In genomic region chr16:8866118-8866883, GRCh38 we compare ENCODE assay signal across 8 cellular contexts. TPM values are rescaled to one million over a fixed set of nuclear protein-coding genes. Genes with fewer than 3 reads are reported as not detected.
DNase-seq lines count a peak whose midpoint lies in the region; ATAC-seq and TF ChIP-seq lines count a peak whose summit lies in the region.

No MANE protein-coding gene starts in this region.

- H3K36me3 ChIP-seq in GM23338 (ENCODE audit: insufficient read depth) (no peaks in the 10 kb centered on the region), right atrium auricular region (no peaks in the 10 kb centered on the region), rectal smooth muscle tissue (ENCODE audit: control insufficient read depth, insufficient read depth, low read length) (no peaks in the 10 kb centered on the region), PC-9 (ENCODE audit: low read depth) (no peaks in the 10 kb centered on the region)

- H3K4me3 Mint-ChIP-seq in GM23338: peak overlapping the region; percentile 89
- peak overlapping the region; percentile 83 for H3K4me3 Mint-ChIP-seq in activated T-helper 1 cell treated with anti-CD3 and anti-CD28 coated beads, Interleukin-12 subunit alpha, Interleukin-12 subunit beta, Interleukin-2, Interleukin-4 antibody, amounts not matched to agents 30 ng/mL and 10 ng/mL and 1 ng/mL, durations not matched to agents 14 hours and 24 hours and 36 hours

- peak overlapping the region; percentile 100 for H3K4me3 ChIP-seq in GM23338
- peak overlapping the region; percentile 47 to 72 for H3K4me3 ChIP-seq in right atrium auricular region
- H3K4me3 ChIP-seq in rectal smooth muscle tissue (ENCODE audit: low read length): peak overlapping the region; percentile 85
- H3K4me3 ChIP-seq in PC-9: no peak overlapping the region

- H3K79me2 ChIP-seq in GM23338 (replicated peaks; ENCODE audit: insufficient read depth) (peaks cover 72% of the 10 kb centered on the region), PC-9 (ENCODE audit: low read depth) (peaks cover 69% of the 10 kb centered on the region)

- peaks cover 58% of the 10 kb centered on the region for H3K4me1 Mint-ChIP-seq in GM23338
- peaks cover 51% of the 10 kb centered on the region for H3K4me1 Mint-ChIP-seq in activated T-helper 1 cell treated with anti-CD3 and anti-CD28 coated beads, Interleukin-12 subunit alpha, Interleukin-12 subunit beta, Interleukin-2, Interleukin-4 antibody, amounts not matched to agents 30 ng/mL and 10 ng/mL and 1 ng/mL, durations not matched to agents 14 hours and 24 hours and 36 hours (ENCODE audit: low read depth)

- POLR2A ChIA-PET in PC-9 (lab: Charles Lee; ENCODE audit: unreplicated experiment): interaction anchor here (0.6 kb wide), 1 partner anchor 14 kb away, joined by 3 read pairs; no protein-coding TSS in a partner anchor

- intact Hi-C loops in activated T-helper 1 cell treated with anti-CD3 and anti-CD28 coated beads, Interleukin-12 subunit alpha, Interleukin-12 subunit beta, Interleukin-2, Interleukin-4 antibody, amounts not matched to agents 30 ng/mL and 10 ng/mL and 1 ng/mL, durations not matched to agents 14 hours and 24 hours and 36 hours (cut with micrococcal nuclease): loop anchor here (5.0 to 10.0 kb wide), 3 partner anchors 49 to 1878 kb away; partner anchors contain the start of gene NUBP1
- intact Hi-C loops in PC-9 (cut with micrococcal nuclease; ENCODE audit: unreplicated experiment): no loop called here

- H3K9me3 ChIP-seq in right atrium auricular region (no peaks in the 10 kb centered on the region), PC-9 (ENCODE audit: insufficient read depth, low read depth) (no peaks in the 10 kb centered on the region)

- H4K20me1 ChIP-seq in GM23338 (replicated peaks; ENCODE audit: insufficient read depth) (peaks cover 55% of the 10 kb centered on the region), PC-9 (ENCODE audit: insufficient read depth) (peaks cover 49% of the 10 kb centered on the region)

- H3K27ac Mint-ChIP-seq in GM23338: peak overlapping the region; percentile 90
- peak overlapping the region; percentile 50 for H3K27ac Mint-ChIP-seq in activated T-helper 1 cell treated with anti-CD3 and anti-CD28 coated beads, Interleukin-12 subunit alpha, Interleukin-12 subunit beta, Interleukin-2, Interleukin-4 antibody, amounts not matched to agents 30 ng/mL and 10 ng/mL and 1 ng/mL, durations not matched to agents 14 hours and 24 hours and 36 hours

- H3K4me2 ChIP-seq in GM23338: peak overlapping the region; percentile 100
- no peak overlapping the region; the same call in 1 of the 2 replicates for H3K4me2 ChIP-seq in PC-9

- no peaks in the 10 kb centered on the region for H3K9me2 ChIP-seq in GM23338 (ENCODE audit: insufficient read depth)
- no peaks in the 10 kb centered on the region for H3K9me2 ChIP-seq in PC-9 (ENCODE audit: insufficient read depth)

- peaks cover 54% of the 10 kb centered on the region for H3K4me1 ChIP-seq in GM23338 (ENCODE audit: insufficient read depth)
- peaks cover 0 to 71% of the 10 kb centered on the region in 2 donors for H3K4me1 ChIP-seq in right atrium auricular region
- H3K4me1 ChIP-seq in rectal smooth muscle tissue (ENCODE audit: control insufficient read depth, insufficient read depth, low read length): peaks cover 12% of the 10 kb centered on the region
- H3K4me1 ChIP-seq in PC-9 (replicated peaks; ENCODE audit: insufficient read depth): peaks cover 33% of the 10 kb centered on the region

- no peak overlapping the region for H3K9ac ChIP-seq in rectal smooth muscle tissue (ENCODE audit: low read length)

- H3K27ac ChIP-seq in GM23338 (ENCODE audit: low read depth) (peak overlapping the region; percentile 95), right atrium auricular region (peak overlapping the region; percentile 72 to 83), rectal smooth muscle tissue (ENCODE audit: low read depth, low read length) (peak overlapping the region; percentile 8), PC-9 (no peak overlapping the region)

- BruUV-seq in PC-9 (replicated peaks; lab: Mats Ljungman, UMichigan): no TSS peak

- peak; percentile 97 for DNase-seq in GM23338 (ENCODE audit: low spot score)
- DNase-seq in activated T-helper 1 cell treated with anti-CD3 and anti-CD28 coated beads, Interleukin-12 subunit alpha, Interleukin-12 subunit beta, Interleukin-2, Interleukin-4 antibody, amounts not matched to agents 30 ng/mL and 10 ng/mL and 1 ng/mL, durations not matched to agents 14 hours and 24 hours and 36 hours (ENCODE audit: low spot score): no peak
- DNase-seq in right atrium auricular region (ENCODE audit: low spot score): no peak
- no peak for DNase-seq in NCI-H2107 (lab: John Stamatoyannopoulos, UW)
- DNase-seq in PC-9: no peak
- DNase-seq in NCI-H2196 (lab: John Stamatoyannopoulos, UW; ENCODE audit: unreplicated experiment): no peak

- H3K9me3 Mint-ChIP-seq in GM23338: no peaks in the 10 kb centered on the region; the same call in 2 of the 3 replicates
- H3K9me3 Mint-ChIP-seq in activated T-helper 1 cell treated with anti-CD3 and anti-CD28 coated beads, Interleukin-12 subunit alpha, Interleukin-12 subunit beta, Interleukin-2, Interleukin-4 antibody, amounts not matched to agents 30 ng/mL and 10 ng/mL and 1 ng/mL, durations not matched to agents 14 hours and 24 hours and 36 hours: no peaks in the 10 kb centered on the region

- H3F3A ChIP-seq in GM23338 (replicated peaks; ENCODE audit: low read depth) (peaks cover 37% of the 10 kb centered on the region), PC-9 (ENCODE audit: insufficient read depth, low read depth) (peaks cover 20% of the 10 kb centered on the region)

- H3K27me3 Mint-ChIP-seq in GM23338 (ENCODE audit: insufficient read depth, low read depth, poor library complexity): peaks cover 40% of the 10 kb centered on the region
- no peaks in the 10 kb centered on the region for H3K27me3 Mint-ChIP-seq in activated T-helper 1 cell treated with anti-CD3 and anti-CD28 coated beads, Interleukin-12 subunit alpha, Interleukin-12 subunit beta, Interleukin-2, Interleukin-4 antibody, amounts not matched to agents 30 ng/mL and 10 ng/mL and 1 ng/mL, durations not matched to agents 14 hours and 24 hours and 36 hours (ENCODE audit: insufficient read depth)

- no peaks in the 10 kb centered on the region for H3K27me3 ChIP-seq in GM23338 (ENCODE audit: insufficient read depth)
- no peaks in the 10 kb centered on the region for H3K27me3 ChIP-seq in right atrium auricular region
- H3K27me3 ChIP-seq in rectal smooth muscle tissue (ENCODE audit: control insufficient read depth, insufficient read depth, low read length): no peaks in the 10 kb centered on the region
- no peaks in the 10 kb centered on the region for H3K27me3 ChIP-seq in PC-9 (ENCODE audit: insufficient read depth, low read depth)

- CTCF ChIA-PET in PC-9 (lab: Charles Lee): interaction anchor here (0.6 kb wide), 1 partner anchor 18 kb away, joined by 4 read pairs; no protein-coding TSS in a partner anchor

- no peak for TF ChIP-seq CTCF in GM23338 (conservative IDR thresholded peaks at IDR 0.05; ENCODE audit: low read depth in 2 of 2)
- no peak for TF ChIP-seq CTCF in right atrium auricular region (IDR thresholded peaks at IDR 0.05)
- no peak for TF ChIP-seq CTCF in PC-9 (conservative IDR thresholded peaks at IDR 0.05)

- H2AFZ ChIP-seq in GM23338 (no peak overlapping the region), PC-9 (no peak overlapping the region)

- peaks cover 35% of the 10 kb centered on the region for H3K36me3 Mint-ChIP-seq in GM23338 (ENCODE audit: low read depth)
- peaks cover 5% of the 10 kb centered on the region for H3K36me3 Mint-ChIP-seq in activated T-helper 1 cell treated with anti-CD3 and anti-CD28 coated beads, Interleukin-12 subunit alpha, Interleukin-12 subunit beta, Interleukin-2, Interleukin-4 antibody, amounts not matched to agents 30 ng/mL and 10 ng/mL and 1 ng/mL, durations not matched to agents 14 hours and 24 hours and 36 hours (ENCODE audit: low read depth)

- peak; percentile 61 for ATAC-seq in GM23338
- no peak for ATAC-seq in GM18870 (IDR thresholded peaks at IDR 0.05; ENCODE audit: unreplicated experiment)

TF ChIP-seq in GM23338, 12 proteins besides CTCF, POLR2A, EP300 and RAD21 (continues in another document):
- peak; percentile 66; the same call in 1 of the 2 replicates for TF ChIP-seq CREB1 (CRISPR knock-in tag; IDR thresholded peaks at IDR 0.05; ENCODE audit: low read depth)

RNA-seq across cellular contexts. Expression of gene CARHSP1, which starts 2.5 kb away (rescaled TPM):
- total RNA-seq in GM23338 (2014; rRNA removed; shearing (Covaris generic)): 286 and 301 TPM in 2 replicates
- 324 and 339 TPM in 2 replicates for polyA plus RNA-seq in GM23338 (2016; fragmentation: Nextera tagmentation; extraction: Ambion mirVana)
- 79.4 and 80.5 TPM in 2 replicates for total RNA-seq in activated T-helper 1 cell treated with anti-CD3 and anti-CD28 coated beads, Interleukin-12 subunit alpha, Interleukin-12 subunit beta, Interleukin-2, Interleukin-4 antibody, amounts not matched to agents 30 ng/mL and 10 ng/mL and 1 ng/mL, durations not matched to agents 14 hours and 24 hours and 36 hours
- 10 to 100 TPM; 28.4 to 84.8 TPM for total RNA-seq in right atrium auricular region
- total RNA-seq in PC-9 (2021): 179 and 186 TPM in 2 replicates

RNA-seq across cellular contexts. Expression of gene LITAFD, which starts 15.8 kb away (rescaled TPM):
- total RNA-seq in GM23338 (2014; rRNA removed; shearing (Covaris generic)): not detected in 2 replicates
- not detected in 2 replicates for polyA plus RNA-seq in GM23338 (2016; fragmentation: Nextera tagmentation; extraction: Ambion mirVana)
- total RNA-seq in activated T-helper 1 cell treated with anti-CD3 and anti-CD28 coated beads, Interleukin-12 subunit alpha, Interleukin-12 subunit beta, Interleukin-2, Interleukin-4 antibody, amounts not matched to agents 30 ng/mL and 10 ng/mL and 1 ng/mL, durations not matched to agents 14 hours and 24 hours and 36 hours: not detected in 2 replicates
- total RNA-seq in right atrium auricular region (not detected), PC-9 (2021) (not detected in 2 replicates)
